ENCODE assay signal across 10 cellular contexts in genomic region chr11:95698939-95699562, GRCh38.
A peak's percentile ranks its signal among the peaks of the same experiment; 100 is the strongest.
DNase-seq lines count a peak whose midpoint lies in the region; ATAC-seq, FAIRE-seq and TF ChIP-seq lines count a peak whose summit lies in the region.
"Had no signal": no experiment of that assay in that cellular context is flagged by ENCODE, and none has a peak within 500 bp of the region (broad histone marks: within the 10 kb centered on the region; RNA-seq: fewer than 3 reads in every experiment).

No MANE protein-coding gene starts in this region.

- no peak overlapping the region for H2AFZ ChIP-seq in GM23248
- no peak overlapping the region for H2AFZ ChIP-seq in neuronal stem cell (ENCODE audit: low read length)

- H3F3A ChIP-seq in GM23248 (ENCODE audit: insufficient read depth) = peaks cover 26% of the 10 kb centered on the region

- DNase-seq in GM23248 = peak; percentile 63
- no peak for DNase-seq in T-helper 17 cell
- DNase-seq in epithelial cell of prostate (ENCODE audit: low read depth, low spot score) = peak; percentile 78
- peak; percentile 31 for DNase-seq in renal cortical epithelial cell (ENCODE audit: low read depth)
- no peak for DNase-seq in frontal cortex (ENCODE audit: low spot score in 2 of 2)
- no peak for DNase-seq in neuronal stem cell (ENCODE audit: low spot score)
- DNase-seq: NCI-H345 had no signal

- H3K4me3 Mint-ChIP-seq in T-helper 17 cell = peak overlapping the region; percentile 69
- H3K4me3 Mint-ChIP-seq: dendritic cell treated with granulocyte-macrophage colony-stimulating factor and Interleukin-4, amounts not matched to agents 40 ng/mL and 50 ng/mL, for 4 days had no signal

- no peak overlapping the region for H2BK120ac ChIP-seq in neuronal stem cell (ENCODE audit: low read depth, low read length)

- H3K4me2 ChIP-seq in GM23248 (ENCODE audit: unreplicated experiment) = no peak overlapping the region
- no peak overlapping the region for H3K4me2 ChIP-seq in neuronal stem cell (ENCODE audit: insufficient read depth, low read length, poor library complexity, severe bottlenecking)

- H3K36me3 ChIP-seq in GM23248 (ENCODE audit: low read depth) (no peaks in the 10 kb centered on the region), neuronal stem cell (replicated peaks in 1 of 2; ENCODE audit: control insufficient read depth in 2 of 2, insufficient read depth in 2 of 2, low read length in 2 of 2) (no peaks in the 10 kb centered on the region)

- no peaks in the 10 kb centered on the region for H3K36me3 Mint-ChIP-seq in T-helper 17 cell (ENCODE audit: low read depth)

- H2BK12ac ChIP-seq in neuronal stem cell (ENCODE audit: low read length) = no peak overlapping the region

- no peak overlapping the region for H2BK5ac ChIP-seq in neuronal stem cell (ENCODE audit: low read length)

- 67 to 74% methylated on average over 2 of the region's 2 CpGs for WGBS in GM23248 (ENCODE audit: low coverage in 1 of 2, low lambda C conversion rate in 2 of 2, missing lambda C conversion rate in 2 of 2), 2 experiments
- no CpG with 5 or more reads among the region's 2 CpGs for WGBS in neuronal stem cell (ENCODE audit: extremely low coverage in 2 of 2, insufficient read length in 2 of 2, insufficient replicate concordance in 1 of 2), 2 donors

- peaks cover 33% of the 10 kb centered on the region for H3K4me1 Mint-ChIP-seq in T-helper 17 cell

- ATAC-seq in T-helper 17 cell (no peak), SK-N-SH treated with all-trans-retinoic acid at 6 μM for 48 hours (no peak)

- H4K8ac ChIP-seq in neuronal stem cell (ENCODE audit: low read depth, low read length) = no peak overlapping the region

- in situ Hi-C loops in GM23248 (cut with MboI) = no loop called here

- H3K27ac ChIP-seq in GM23248 (peak overlapping the region; percentile 12; the same call in 1 of the 2 replicates), epithelial cell of prostate (peak overlapping the region; percentile 37), neuronal stem cell (replicated peaks; ENCODE audit: low read length) (no peak overlapping the region)

- H3K23ac ChIP-seq in neuronal stem cell (ENCODE audit: low read depth, low read length, poor library complexity) = no peak overlapping the region

- no peak for FAIRE-seq in frontal cortex (lab: Jason Lieb, UNC)
- FAIRE-seq: TTC549 had no signal

- no peaks in the 10 kb centered on the region for H3K27me3 Mint-ChIP-seq in T-helper 17 cell
- H3K27me3 Mint-ChIP-seq: dendritic cell treated with granulocyte-macrophage colony-stimulating factor and Interleukin-4, amounts not matched to agents 40 ng/mL and 50 ng/mL, for 4 days had no signal

- no peak overlapping the region for H3K4ac ChIP-seq in neuronal stem cell (ENCODE audit: low read length)

- no peaks in the 10 kb centered on the region for H4K20me1 ChIP-seq in GM23248 (ENCODE audit: insufficient read depth)

- H3K4me3 ChIP-seq in GM23248 (no peak overlapping the region), neuronal stem cell (ENCODE audit: low read length in 2 of 2) (no peak overlapping the region)

- H3K9me3 ChIP-seq in GM23248 (ENCODE audit: low read depth) (no peaks in the 10 kb centered on the region), T-helper 17 cell (ENCODE audit: control insufficient read depth, low read length, poor library complexity, severe bottlenecking) (no peaks in the 10 kb centered on the region), neuronal stem cell (replicated peaks in 1 of 2; ENCODE audit: control insufficient read depth in 2 of 2, insufficient read depth in 1 of 2, low read depth in 1 of 2, low read length in 2 of 2) (no peaks in the 10 kb centered on the region)

- H3K79me1 ChIP-seq in neuronal stem cell (ENCODE audit: low read depth, low read length) = no peaks in the 10 kb centered on the region

- no peak overlapping the region for H3K27ac Mint-ChIP-seq in T-helper 17 cell

- H3K9ac ChIP-seq in GM23248 (no peak overlapping the region), neuronal stem cell (ENCODE audit: low read depth, low read length, poor library complexity) (no peak overlapping the region)

- no peak overlapping the region for H4K91ac ChIP-seq in neuronal stem cell (ENCODE audit: low read depth, low read length, poor library complexity)

- no peak overlapping the region for H3K18ac ChIP-seq in neuronal stem cell (ENCODE audit: low read length)

- no peaks in the 10 kb centered on the region for H3K79me2 ChIP-seq in GM23248 (ENCODE audit: insufficient read depth)

- H3K27me3 ChIP-seq in GM23248 (replicated peaks; ENCODE audit: insufficient read depth) (no peaks in the 10 kb centered on the region), neuronal stem cell (ENCODE audit: control insufficient read depth in 3 of 3, insufficient read depth in 3 of 3, low read depth in 1 of 3, low read length in 3 of 3) (no peaks in the 10 kb centered on the region)

- H3K14ac ChIP-seq in neuronal stem cell (ENCODE audit: low read length) = no peak overlapping the region

- no peaks in the 10 kb centered on the region for H3K9me2 ChIP-seq in GM23248 (ENCODE audit: insufficient read depth)

- H3K4me1 ChIP-seq in GM23248 (ENCODE audit: insufficient read depth) = peaks cover 42% of the 10 kb centered on the region
- H3K4me1 ChIP-seq in neuronal stem cell (ENCODE audit: control insufficient read depth in 2 of 2, insufficient read depth in 1 of 2, low read depth in 1 of 2, low read length in 2 of 2) = peaks cover 2 to 3% of the 10 kb centered on the region in 2 donors

- H2BK15ac ChIP-seq in neuronal stem cell (ENCODE audit: low read length) = no peak overlapping the region

- H2AK5ac ChIP-seq in neuronal stem cell (ENCODE audit: low read depth, low read length) = no peak overlapping the region

TF ChIP-seq in SK-N-SH treated with all-trans-retinoic acid at 6 μM for 48 hours, 23 proteins besides CTCF, POLR2A, EP300 and RAD21 (continues in another document):
- TF ChIP-seq ZNF70 (CRISPR knock-in tag; IDR thresholded peaks at IDR 0.05) (no peak), ESRRG (CRISPR knock-in tag; IDR thresholded peaks at IDR 0.05) (no peak), TCF4 (CRISPR knock-in tag; IDR thresholded peaks at IDR 0.05; ENCODE audit: borderline replicate concordance) (no peak), TSHZ2 (CRISPR knock-in tag; IDR thresholded peaks at IDR 0.05) (no peak), SNAI2 (CRISPR knock-in tag; IDR thresholded peaks at IDR 0.05) (no peak), GLIS3 (CRISPR knock-in tag; IDR thresholded peaks at IDR 0.05) (no peak), ZFP30 (CRISPR knock-in tag; IDR thresholded peaks at IDR 0.05) (no peak), ARNTL (CRISPR knock-in tag; IDR thresholded peaks at IDR 0.05; ENCODE audit: borderline replicate concordance, low read depth) (no peak), ZNF8 (CRISPR knock-in tag; IDR thresholded peaks at IDR 0.05) (no peak), PPARA (CRISPR knock-in tag; IDR thresholded peaks at IDR 0.05; ENCODE audit: borderline replicate concordance) (no peak)
- TF ChIP-seq, protein P1, sequence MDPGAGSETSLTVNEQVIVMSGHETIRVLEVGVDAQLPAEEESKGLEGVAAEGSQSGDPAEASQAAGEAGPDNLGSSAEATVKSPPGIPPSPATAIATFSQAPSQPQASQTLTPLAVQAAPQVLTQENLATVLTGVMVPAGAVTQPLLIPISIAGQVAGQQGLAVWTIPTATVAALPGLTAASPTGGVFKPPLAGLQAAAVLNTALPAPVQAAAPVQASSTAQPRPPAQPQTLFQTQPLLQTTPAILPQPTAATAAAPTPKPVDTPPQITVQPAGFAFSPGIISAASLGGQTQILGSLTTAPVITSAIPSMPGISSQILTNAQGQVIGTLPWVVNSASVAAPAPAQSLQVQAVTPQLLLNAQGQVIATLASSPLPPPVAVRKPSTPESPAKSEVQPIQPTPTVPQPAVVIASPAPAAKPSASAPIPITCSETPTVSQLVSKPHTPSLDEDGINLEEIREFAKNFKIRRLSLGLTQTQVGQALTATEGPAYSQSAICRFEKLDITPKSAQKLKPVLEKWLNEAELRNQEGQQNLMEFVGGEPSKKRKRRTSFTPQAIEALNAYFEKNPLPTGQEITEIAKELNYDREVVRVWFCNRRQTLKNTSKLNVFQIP (CRISPR knock-in tag; IDR thresholded peaks at IDR 0.05; ENCODE audit: borderline replicate concordance, low read depth) = no peak
- TF ChIP-seq, protein P2, sequence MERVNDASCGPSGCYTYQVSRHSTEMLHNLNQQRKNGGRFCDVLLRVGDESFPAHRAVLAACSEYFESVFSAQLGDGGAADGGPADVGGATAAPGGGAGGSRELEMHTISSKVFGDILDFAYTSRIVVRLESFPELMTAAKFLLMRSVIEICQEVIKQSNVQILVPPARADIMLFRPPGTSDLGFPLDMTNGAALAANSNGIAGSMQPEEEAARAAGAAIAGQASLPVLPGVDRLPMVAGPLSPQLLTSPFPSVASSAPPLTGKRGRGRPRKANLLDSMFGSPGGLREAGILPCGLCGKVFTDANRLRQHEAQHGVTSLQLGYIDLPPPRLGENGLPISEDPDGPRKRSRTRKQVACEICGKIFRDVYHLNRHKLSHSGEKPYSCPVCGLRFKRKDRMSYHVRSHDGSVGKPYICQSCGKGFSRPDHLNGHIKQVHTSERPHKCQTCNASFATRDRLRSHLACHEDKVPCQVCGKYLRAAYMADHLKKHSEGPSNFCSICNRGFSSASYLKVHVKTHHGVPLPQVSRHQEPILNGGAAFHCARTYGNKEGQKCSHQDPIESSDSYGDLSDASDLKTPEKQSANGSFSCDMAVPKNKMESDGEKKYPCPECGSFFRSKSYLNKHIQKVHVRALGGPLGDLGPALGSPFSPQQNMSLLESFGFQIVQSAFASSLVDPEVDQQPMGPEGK (CRISPR knock-in tag; IDR thresholded peaks at IDR 0.05; ENCODE audit: borderline replicate concordance) = no peak

Comparison
In these comparisons a context has a peak if more than half of its experiments do, and no peak if none do; other contexts are left out.
1. DNase-seq: peak in GM23248 (single experiment), epithelial cell of prostate (single experiment) and renal cortical epithelial cell (single experiment); none in T-helper 17 cell (0 of 3), frontal cortex (0 of 2) and neuronal stem cell (single experiment).